In genomic region chr15:42695527-42696071, GRCh38 we compare ENCODE assay signal across 16 cellular contexts.
"Had no signal": no experiment of that assay in that cellular context is flagged by ENCODE, and none has a peak within 500 bp of the region (broad histone marks: within the 10 kb centered on the region; RNA-seq: fewer than 3 reads in every experiment).

No MANE protein-coding gene starts in this region.

- H3K9me3 Mint-ChIP-seq: activated CD4-positive, alpha-beta memory T cell treated with anti-CD3 and anti-CD28 coated beads for 36 hours had no signal

- H3K27me3 ChIP-seq: dorsolateral prefrontal cortex, gastroesophageal sphincter, heart left ventricle, left lung, transverse colon had no signal

- H3K4me1 ChIP-seq: heart left ventricle, left lung, transverse colon had no signal

- H3K9me3 ChIP-seq: gastroesophageal sphincter, left lung had no signal

- H3K4me1 Mint-ChIP-seq: brain, WTC11 had no signal

- H3K36me3 Mint-ChIP-seq: activated CD4-positive, alpha-beta memory T cell treated with anti-CD3 and anti-CD28 coated beads for 36 hours; WTC11 had no signal

- H3K27ac ChIP-seq: gastroesophageal sphincter, heart left ventricle, left lung, transverse colon had no signal

- DNase-seq: activated CD4-positive, alpha-beta memory T cell treated with anti-CD3 and anti-CD28 coated beads for 36 hours; activated CD4-positive, alpha-beta T cell treated with anti-CD3 and anti-CD28 coated beads for 36 hours; activated T-cell treated with anti-CD3 and anti-CD28 coated beads for 4 hours; caudate nucleus; dorsolateral prefrontal cortex; heart left ventricle; left lung; mammary epithelial cell; retina; stimulated activated CD4-positive, alpha-beta T cell treated with anti-CD3 and anti-CD28 coated beads, Interleukin-12 subunit alpha, Interleukin-12 subunit beta, amount 100 ng/mL, for 4 hours; stimulated activated CD4-positive, alpha-beta T cell treated with anti-CD3 and anti-CD28 coated beads, Interleukin-1b, Interleukin-23, amount 100 ng/mL, for 48 hours; stimulated activated naive CD8-positive, alpha-beta T cell treated with anti-CD3 and anti-CD28 coated beads, Interleukin-15, Interleukin-2, amounts not matched to agents 100 U/mL and 50 U/mL, for 24 hours; transverse colon had no signal

- H3K4me3 Mint-ChIP-seq: activated CD4-positive, alpha-beta memory T cell treated with anti-CD3 and anti-CD28 coated beads for 36 hours; activated CD4-positive, alpha-beta T cell treated with anti-CD3 and anti-CD28 coated beads for 36 hours; brain; WTC11 had no signal

- H3K4me3 ChIP-seq: dorsolateral prefrontal cortex, gastroesophageal sphincter, heart left ventricle, left lung, transverse colon had no signal

- H3K27me3 Mint-ChIP-seq: activated CD4-positive, alpha-beta memory T cell treated with anti-CD3 and anti-CD28 coated beads for 36 hours; activated CD4-positive, alpha-beta T cell treated with anti-CD3 and anti-CD28 coated beads for 36 hours; brain had no signal

- H3K27ac Mint-ChIP-seq: activated CD4-positive, alpha-beta memory T cell treated with anti-CD3 and anti-CD28 coated beads for 36 hours; activated CD4-positive, alpha-beta T cell treated with anti-CD3 and anti-CD28 coated beads for 36 hours; WTC11 had no signal

- ATAC-seq: activated CD4-positive, alpha-beta T cell treated with anti-CD3 and anti-CD28 coated beads for 36 hours; gastroesophageal sphincter; left lung; stimulated activated naive CD8-positive, alpha-beta T cell treated with anti-CD3 and anti-CD28 coated beads, Interleukin-15, Interleukin-2, amounts not matched to agents 100 U/mL and 50 U/mL, for 24 hours; WTC11 had no signal
